24 cellular contexts compared by ENCODE assay signal in genomic region chr17:67044940-67045339, GRCh38. TPM values are rescaled to one million over a fixed set of nuclear protein-coding genes. Genes with fewer than 3 reads are reported as not detected.
DNase-seq lines count a peak whose midpoint lies in the region; ATAC-seq and TF ChIP-seq lines count a peak whose summit lies in the region.
"Had no signal": no experiment of that assay in that cellular context is flagged by ENCODE, and none has a peak within 500 bp of the region (broad histone marks: within the 10 kb centered on the region; RNA-seq: fewer than 3 reads in every experiment).

No MANE protein-coding gene starts in this region.

- TF ChIP-seq CTCF in left ventricle myocardium inferior (IDR thresholded peaks at IDR 0.05; ENCODE audit: borderline replicate concordance): no peak
- no peak for TF ChIP-seq CTCF in adrenal gland (IDR thresholded peaks at IDR 0.05)
- no peak for TF ChIP-seq CTCF in nephron (IDR thresholded peaks at IDR 0.05; ENCODE audit: unreplicated experiment in 3 of 3)

- peaks cover 6% of the 10 kb centered on the region for H3K36me3 Mint-ChIP-seq in nephron (ENCODE audit: low read depth)

- H3K27me3 ChIP-seq in left ventricle myocardium inferior (ENCODE audit: low read depth) (peaks cover 9% of the 10 kb centered on the region), adrenal gland (no peaks in the 10 kb centered on the region)
- H3K27me3 ChIP-seq: SJCRH30 had no signal

- H3K27ac Mint-ChIP-seq in nephron: no peak overlapping the region

- peaks cover 30% of the 10 kb centered on the region for H3K4me1 Mint-ChIP-seq in nephron
- H3K4me1 Mint-ChIP-seq: CD8-positive, alpha-beta memory T cell had no signal

- peak; percentile 88 for ATAC-seq in Right ventricle myocardium superior (ENCODE audit: poor library complexity)
- ATAC-seq in GM18517 (IDR thresholded peaks at IDR 0.05; ENCODE audit: unreplicated experiment): no peak
- ATAC-seq in HG03571 (IDR thresholded peaks at IDR 0.05; ENCODE audit: unreplicated experiment): no peak

- 41 to 57% (median 45%) methylated on average over 3 to 5 of the region's 5 CpGs for WGBS in adrenal gland, 4 donors

- no peaks in the 10 kb centered on the region for H3K27me3 Mint-ChIP-seq in nephron (ENCODE audit: low read depth)

- H3K36me3 ChIP-seq in left ventricle myocardium inferior (no peaks in the 10 kb centered on the region), adrenal gland (replicated peaks in 1 of 2) (no peaks in the 10 kb centered on the region)
- H3K36me3 ChIP-seq: SJCRH30 had no signal

- peak overlapping the region in 2 of 3 experiments; percentile 23 to 76 for H3K4me3 Mint-ChIP-seq in nephron
- H3K4me3 Mint-ChIP-seq: CD8-positive, alpha-beta memory T cell had no signal

- TF ChIP-seq POLR2A in adrenal gland (IDR thresholded peaks at IDR 0.05): no peak

- DNase-seq in Right ventricle myocardium superior (no peak), left ventricle myocardium inferior (no peak), adrenal gland (peak; percentile 69 to 85 (median 76)), NCI-H2171 treated with DMSO at 0.1 percent for 48 hours (lab: John Stamatoyannopoulos, UW) (no peak)
- DNase-seq: Calu3; DMS153; H7; KG1; NCI-H1092; NCI-H1436; NCI-H2029; NCI-H226; NCI-H510A treated with DMSO at 0.1 percent for 48 hours; NCI-H774; NK-92 treated with Interleukin-12 subunit alpha and Interleukin-12 subunit beta, amount 100 ng/mL, for 24 hours had no signal

- H3K4me3 ChIP-seq in left ventricle myocardium inferior (no peak overlapping the region), adrenal gland (no peak overlapping the region)

- intact Hi-C loops in Right ventricle myocardium superior (cut with DNase I): no loop called here
- intact Hi-C loops in left ventricle myocardium inferior (cut with micrococcal nuclease): no loop called here
- intact Hi-C loops in adrenal gland (cut with DNase I): no loop called here

- peaks cover 29% of the 10 kb centered on the region for H3K9me3 ChIP-seq in left ventricle myocardium inferior (replicated peaks)
- peaks cover 0 to 10% (median 0%) of the 10 kb centered on the region in 3 donors for H3K9me3 ChIP-seq in adrenal gland (replicated peaks in 1 of 3)

- H3K4me1 ChIP-seq in left ventricle myocardium inferior (peaks cover 10% of the 10 kb centered on the region), adrenal gland (replicated peaks in 1 of 2) (peaks cover 12% of the 10 kb centered on the region in 2 donors)

- H3K27ac ChIP-seq in left ventricle myocardium inferior (replicated peaks): no peak overlapping the region
- H3K27ac ChIP-seq in adrenal gland: peak overlapping the region in 2 of 5 donors; percentile 18 to 31
- H3K27ac ChIP-seq: C4-2B, HL-60, SJCRH30 had no signal

- H3K9me3 Mint-ChIP-seq in nephron: peaks cover 24% of the 10 kb centered on the region

RNA-seq across cellular contexts. Expression of gene CACNG1, which starts 0.6 kb away (rescaled TPM):
- total RNA-seq in Right ventricle myocardium superior (not detected), left ventricle myocardium inferior (not detected), adrenal gland (1 to 10 TPM in 5 of 8 donors, under 1 TPM in 2, not detected in 1; 0.39 to 5.9 (median 2.1) TPM)
- under 1 TPM in 2 of 3 donors, not detected in 1; 0.88 to 0.97 TPM for polyA plus RNA-seq in adrenal gland
- total RNA-seq: Calu3; CD8-positive, alpha-beta memory T cell; G401; H7; HT-29 had no signal
- polyA plus RNA-seq: CD8-positive, alpha-beta memory T cell had no signal

Comparison
In these comparisons a context has a peak if more than half of its experiments do, and no peak if none do; other contexts are left out.
1. DNase-seq: peak in adrenal gland (7 of 7); none in Right ventricle myocardium superior (single experiment), left ventricle myocardium inferior (single experiment) and NCI-H2171 treated with DMSO at 0.1 percent for 48 hours (single experiment).